Comparison of ENCODE assay signal across 1 cellular context in the genomic region with DNA sequence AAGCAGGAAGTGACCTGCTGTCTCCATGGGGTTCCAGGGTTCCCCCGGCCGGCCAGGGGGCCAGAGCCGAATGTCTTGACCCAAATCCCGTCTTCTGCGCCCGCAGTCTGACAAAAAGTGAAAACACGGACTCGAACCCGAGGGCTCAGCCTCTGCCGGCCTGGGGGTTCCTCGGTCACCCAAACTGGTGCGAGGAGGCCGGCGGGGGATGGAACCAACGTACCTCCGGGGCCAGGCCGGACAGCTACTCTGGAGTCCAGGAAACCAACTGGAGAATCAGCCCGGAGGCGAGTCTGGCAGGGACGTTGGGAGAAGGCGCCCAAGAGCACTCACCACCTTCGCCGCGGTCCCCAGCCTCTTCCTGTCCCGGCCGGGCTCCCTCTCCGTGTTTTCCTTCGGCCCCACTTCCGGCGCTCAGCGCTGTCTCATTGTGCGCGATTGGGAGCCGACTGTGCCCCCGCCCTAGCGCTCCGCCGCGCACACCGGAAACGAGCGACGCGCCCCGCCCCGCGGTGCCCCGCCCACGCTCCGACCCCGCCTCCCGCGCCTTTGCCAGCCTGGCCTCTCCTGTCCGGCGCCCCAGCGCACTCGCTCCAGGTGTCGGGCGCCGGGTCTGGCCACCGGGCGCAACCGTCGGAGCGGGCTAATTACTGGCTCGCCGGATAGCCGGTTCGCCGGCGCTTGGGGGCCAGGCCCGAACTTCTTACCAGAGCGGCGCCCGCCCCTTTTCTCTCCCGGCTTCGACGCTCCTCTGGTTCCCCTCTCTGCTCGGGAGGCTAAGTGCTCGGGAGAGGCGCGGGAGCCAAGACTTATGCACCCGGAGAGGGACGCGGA.
A peak's percentile ranks its signal among the peaks of the same experiment; 100 is the strongest.
TF ChIP-seq lines count a peak whose summit lies in the region.

A gene with protein sequence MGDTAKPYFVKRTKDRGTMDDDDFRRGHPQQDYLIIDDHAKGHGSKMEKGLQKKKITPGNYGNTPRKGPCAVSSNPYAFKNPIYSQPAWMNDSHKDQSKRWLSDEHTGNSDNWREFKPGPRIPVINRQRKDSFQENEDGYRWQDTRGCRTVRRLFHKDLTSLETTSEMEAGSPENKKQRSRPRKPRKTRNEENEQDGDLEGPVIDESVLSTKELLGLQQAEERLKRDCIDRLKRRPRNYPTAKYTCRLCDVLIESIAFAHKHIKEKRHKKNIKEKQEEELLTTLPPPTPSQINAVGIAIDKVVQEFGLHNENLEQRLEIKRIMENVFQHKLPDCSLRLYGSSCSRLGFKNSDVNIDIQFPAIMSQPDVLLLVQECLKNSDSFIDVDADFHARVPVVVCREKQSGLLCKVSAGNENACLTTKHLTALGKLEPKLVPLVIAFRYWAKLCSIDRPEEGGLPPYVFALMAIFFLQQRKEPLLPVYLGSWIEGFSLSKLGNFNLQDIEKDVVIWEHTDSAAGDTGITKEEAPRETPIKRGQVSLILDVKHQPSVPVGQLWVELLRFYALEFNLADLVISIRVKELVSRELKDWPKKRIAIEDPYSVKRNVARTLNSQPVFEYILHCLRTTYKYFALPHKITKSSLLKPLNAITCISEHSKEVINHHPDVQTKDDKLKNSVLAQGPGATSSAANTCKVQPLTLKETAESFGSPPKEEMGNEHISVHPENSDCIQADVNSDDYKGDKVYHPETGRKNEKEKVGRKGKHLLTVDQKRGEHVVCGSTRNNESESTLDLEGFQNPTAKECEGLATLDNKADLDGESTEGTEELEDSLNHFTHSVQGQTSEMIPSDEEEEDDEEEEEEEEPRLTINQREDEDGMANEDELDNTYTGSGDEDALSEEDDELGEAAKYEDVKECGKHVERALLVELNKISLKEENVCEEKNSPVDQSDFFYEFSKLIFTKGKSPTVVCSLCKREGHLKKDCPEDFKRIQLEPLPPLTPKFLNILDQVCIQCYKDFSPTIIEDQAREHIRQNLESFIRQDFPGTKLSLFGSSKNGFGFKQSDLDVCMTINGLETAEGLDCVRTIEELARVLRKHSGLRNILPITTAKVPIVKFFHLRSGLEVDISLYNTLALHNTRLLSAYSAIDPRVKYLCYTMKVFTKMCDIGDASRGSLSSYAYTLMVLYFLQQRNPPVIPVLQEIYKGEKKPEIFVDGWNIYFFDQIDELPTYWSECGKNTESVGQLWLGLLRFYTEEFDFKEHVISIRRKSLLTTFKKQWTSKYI (N-terminal part only) (minus strand): TSS at position 363 of the 834 bp plus-strand sequence. CDS start 1,211 bp downstream, outside the sequence.

TF ChIP-seq in K562, 482 proteins besides CTCF, POLR2A, EP300 and RAD21 (continued from another document and continues in another):
- TF ChIP-seq, protein P1, sequence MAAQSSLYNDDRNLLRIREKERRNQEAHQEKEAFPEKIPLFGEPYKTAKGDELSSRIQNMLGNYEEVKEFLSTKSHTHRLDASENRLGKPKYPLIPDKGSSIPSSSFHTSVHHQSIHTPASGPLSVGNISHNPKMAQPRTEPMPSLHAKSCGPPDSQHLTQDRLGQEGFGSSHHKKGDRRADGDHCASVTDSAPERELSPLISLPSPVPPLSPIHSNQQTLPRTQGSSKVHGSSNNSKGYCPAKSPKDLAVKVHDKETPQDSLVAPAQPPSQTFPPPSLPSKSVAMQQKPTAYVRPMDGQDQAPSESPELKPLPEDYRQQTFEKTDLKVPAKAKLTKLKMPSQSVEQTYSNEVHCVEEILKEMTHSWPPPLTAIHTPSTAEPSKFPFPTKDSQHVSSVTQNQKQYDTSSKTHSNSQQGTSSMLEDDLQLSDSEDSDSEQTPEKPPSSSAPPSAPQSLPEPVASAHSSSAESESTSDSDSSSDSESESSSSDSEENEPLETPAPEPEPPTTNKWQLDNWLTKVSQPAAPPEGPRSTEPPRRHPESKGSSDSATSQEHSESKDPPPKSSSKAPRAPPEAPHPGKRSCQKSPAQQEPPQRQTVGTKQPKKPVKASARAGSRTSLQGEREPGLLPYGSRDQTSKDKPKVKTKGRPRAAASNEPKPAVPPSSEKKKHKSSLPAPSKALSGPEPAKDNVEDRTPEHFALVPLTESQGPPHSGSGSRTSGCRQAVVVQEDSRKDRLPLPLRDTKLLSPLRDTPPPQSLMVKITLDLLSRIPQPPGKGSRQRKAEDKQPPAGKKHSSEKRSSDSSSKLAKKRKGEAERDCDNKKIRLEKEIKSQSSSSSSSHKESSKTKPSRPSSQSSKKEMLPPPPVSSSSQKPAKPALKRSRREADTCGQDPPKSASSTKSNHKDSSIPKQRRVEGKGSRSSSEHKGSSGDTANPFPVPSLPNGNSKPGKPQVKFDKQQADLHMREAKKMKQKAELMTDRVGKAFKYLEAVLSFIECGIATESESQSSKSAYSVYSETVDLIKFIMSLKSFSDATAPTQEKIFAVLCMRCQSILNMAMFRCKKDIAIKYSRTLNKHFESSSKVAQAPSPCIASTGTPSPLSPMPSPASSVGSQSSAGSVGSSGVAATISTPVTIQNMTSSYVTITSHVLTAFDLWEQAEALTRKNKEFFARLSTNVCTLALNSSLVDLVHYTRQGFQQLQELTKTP (IDR thresholded peaks at IDR 0.05; ENCODE audit: low read depth in 1 of 2, partially characterized antibody in 2 of 2): peak in 1 of 2 experiments; percentile 28
- TF ChIP-seq ESRRA (IDR thresholded peaks at IDR 0.05; ENCODE audit: borderline replicate concordance, low read depth): no peak; the same call in 1 of the 2 replicates
- no peak for TF ChIP-seq NFRKB (IDR thresholded peaks at IDR 0.05; ENCODE audit: low read depth)
- no peak for TF ChIP-seq NFIX (CRISPR knock-in tag; IDR thresholded peaks at IDR 0.05; ENCODE audit: low read depth)
- peak; percentile 77 for TF ChIP-seq L3MBTL2 (IDR thresholded peaks at IDR 0.05)
- TF ChIP-seq SIN3B (IDR thresholded peaks at IDR 0.05; ENCODE audit: low read depth): peak; percentile 68
- TF ChIP-seq FIP1L1 (IDR thresholded peaks at IDR 0.05; ENCODE audit: low read depth, low read length, poor library complexity, severe bottlenecking): no peak
- TF ChIP-seq KLF6 (CRISPR knock-in tag; IDR thresholded peaks at IDR 0.05; ENCODE audit: borderline replicate concordance): no peak
- peak; percentile 78; the same call in 1 of the 2 replicates for TF ChIP-seq KAT7 (CRISPR knock-in tag; IDR thresholded peaks at IDR 0.05; ENCODE audit: borderline replicate concordance)
- TF ChIP-seq DIDO1 (tag; IDR thresholded peaks at IDR 0.05; ENCODE audit: low read depth): no peak
- no peak for TF ChIP-seq ZNF165 (CRISPR knock-in tag; IDR thresholded peaks at IDR 0.05; ENCODE audit: borderline replicate concordance)
- TF ChIP-seq, protein P2, sequence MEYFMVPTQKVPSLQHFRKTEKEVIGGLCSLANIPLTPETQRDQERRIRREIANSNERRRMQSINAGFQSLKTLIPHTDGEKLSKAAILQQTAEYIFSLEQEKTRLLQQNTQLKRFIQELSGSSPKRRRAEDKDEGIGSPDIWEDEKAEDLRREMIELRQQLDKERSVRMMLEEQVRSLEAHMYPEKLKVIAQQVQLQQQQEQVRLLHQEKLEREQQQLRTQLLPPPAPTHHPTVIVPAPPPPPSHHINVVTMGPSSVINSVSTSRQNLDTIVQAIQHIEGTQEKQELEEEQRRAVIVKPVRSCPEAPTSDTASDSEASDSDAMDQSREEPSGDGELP (CRISPR knock-in tag; IDR thresholded peaks at IDR 0.05; ENCODE audit: borderline replicate concordance): peak; percentile 70
- TF ChIP-seq, protein P3, sequence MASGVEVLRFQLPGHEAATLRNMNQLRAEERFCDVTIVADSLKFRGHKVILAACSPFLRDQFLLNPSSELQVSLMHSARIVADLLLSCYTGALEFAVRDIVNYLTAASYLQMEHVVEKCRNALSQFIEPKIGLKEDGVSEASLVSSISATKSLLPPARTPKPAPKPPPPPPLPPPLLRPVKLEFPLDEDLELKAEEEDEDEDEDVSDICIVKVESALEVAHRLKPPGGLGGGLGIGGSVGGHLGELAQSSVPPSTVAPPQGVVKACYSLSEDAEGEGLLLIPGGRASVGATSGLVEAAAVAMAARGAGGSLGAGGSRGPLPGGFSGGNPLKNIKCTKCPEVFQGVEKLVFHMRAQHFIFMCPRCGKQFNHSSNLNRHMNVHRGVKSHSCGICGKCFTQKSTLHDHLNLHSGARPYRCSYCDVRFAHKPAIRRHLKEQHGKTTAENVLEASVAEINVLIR (CRISPR knock-in tag; IDR thresholded peaks at IDR 0.05): peak; percentile 58; the same call in 1 of the 2 replicates
- TF ChIP-seq NR2F6 (CRISPR knock-in tag; IDR thresholded peaks at IDR 0.05): no peak
- no peak for TF ChIP-seq MTA2 (IDR thresholded peaks at IDR 0.05; ENCODE audit: low read depth)
- TF ChIP-seq PHB2 (IDR thresholded peaks at IDR 0.05; ENCODE audit: low read depth): no peak
- TF ChIP-seq JUNB (CRISPR knock-in tag; conservative IDR thresholded peaks at IDR 0.05): no peak
- TF ChIP-seq, protein P4, sequence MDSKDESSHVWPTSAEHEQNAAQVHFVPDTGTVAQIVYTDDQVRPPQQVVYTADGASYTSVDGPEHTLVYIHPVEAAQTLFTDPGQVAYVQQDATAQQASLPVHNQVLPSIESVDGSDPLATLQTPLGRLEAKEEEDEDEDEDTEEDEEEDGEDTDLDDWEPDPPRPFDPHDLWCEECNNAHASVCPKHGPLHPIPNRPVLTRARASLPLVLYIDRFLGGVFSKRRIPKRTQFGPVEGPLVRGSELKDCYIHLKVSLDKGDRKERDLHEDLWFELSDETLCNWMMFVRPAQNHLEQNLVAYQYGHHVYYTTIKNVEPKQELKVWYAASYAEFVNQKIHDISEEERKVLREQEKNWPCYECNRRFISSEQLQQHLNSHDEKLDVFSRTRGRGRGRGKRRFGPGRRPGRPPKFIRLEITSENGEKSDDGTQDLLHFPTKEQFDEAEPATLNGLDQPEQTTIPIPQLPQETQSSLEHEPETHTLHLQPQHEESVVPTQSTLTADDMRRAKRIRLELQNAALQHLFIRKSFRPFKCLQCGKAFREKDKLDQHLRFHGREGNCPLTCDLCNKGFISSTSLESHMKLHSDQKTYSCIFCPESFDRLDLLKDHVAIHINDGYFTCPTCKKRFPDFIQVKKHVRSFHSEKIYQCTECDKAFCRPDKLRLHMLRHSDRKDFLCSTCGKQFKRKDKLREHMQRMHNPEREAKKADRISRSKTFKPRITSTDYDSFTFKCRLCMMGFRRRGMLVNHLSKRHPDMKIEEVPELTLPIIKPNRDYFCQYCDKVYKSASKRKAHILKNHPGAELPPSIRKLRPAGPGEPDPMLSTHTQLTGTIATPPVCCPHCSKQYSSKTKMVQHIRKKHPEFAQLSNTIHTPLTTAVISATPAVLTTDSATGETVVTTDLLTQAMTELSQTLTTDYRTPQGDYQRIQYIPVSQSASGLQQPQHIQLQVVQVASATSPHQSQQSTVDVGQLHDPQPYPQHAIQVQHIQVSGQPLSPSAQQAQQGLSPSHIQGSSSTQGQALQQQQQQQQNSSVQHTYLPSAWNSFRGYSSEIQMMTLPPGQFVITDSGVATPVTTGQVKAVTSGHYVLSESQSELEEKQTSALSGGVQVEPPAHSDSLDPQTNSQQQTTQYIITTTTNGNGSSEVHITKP (IDR thresholded peaks at IDR 0.05; ENCODE audit: partially characterized antibody): no peak
- TF ChIP-seq, protein P5, sequence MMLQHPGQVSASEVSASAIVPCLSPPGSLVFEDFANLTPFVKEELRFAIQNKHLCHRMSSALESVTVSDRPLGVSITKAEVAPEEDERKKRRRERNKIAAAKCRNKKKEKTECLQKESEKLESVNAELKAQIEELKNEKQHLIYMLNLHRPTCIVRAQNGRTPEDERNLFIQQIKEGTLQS (IDR thresholded peaks at IDR 0.05): no peak
- TF ChIP-seq, protein P5 (CRISPR knock-in tag; conservative IDR thresholded peaks at IDR 0.05): 0 out of 2 replicates have a peak, but pooled peaks have one; percentile 24
- no peak for TF ChIP-seq ZNF75A (CRISPR knock-in tag; IDR thresholded peaks at IDR 0.05)
- peak; percentile 74 for TF ChIP-seq NRF1 (conservative IDR thresholded peaks at IDR 0.05 in 1 of 2, IDR thresholded peaks at IDR 0.05 in 1 of 2)
- TF ChIP-seq NBN (IDR thresholded peaks at IDR 0.05; ENCODE audit: low read depth): 0 out of 2 replicates have a peak, but pooled peaks have one; percentile 22
- TF ChIP-seq, protein P6, sequence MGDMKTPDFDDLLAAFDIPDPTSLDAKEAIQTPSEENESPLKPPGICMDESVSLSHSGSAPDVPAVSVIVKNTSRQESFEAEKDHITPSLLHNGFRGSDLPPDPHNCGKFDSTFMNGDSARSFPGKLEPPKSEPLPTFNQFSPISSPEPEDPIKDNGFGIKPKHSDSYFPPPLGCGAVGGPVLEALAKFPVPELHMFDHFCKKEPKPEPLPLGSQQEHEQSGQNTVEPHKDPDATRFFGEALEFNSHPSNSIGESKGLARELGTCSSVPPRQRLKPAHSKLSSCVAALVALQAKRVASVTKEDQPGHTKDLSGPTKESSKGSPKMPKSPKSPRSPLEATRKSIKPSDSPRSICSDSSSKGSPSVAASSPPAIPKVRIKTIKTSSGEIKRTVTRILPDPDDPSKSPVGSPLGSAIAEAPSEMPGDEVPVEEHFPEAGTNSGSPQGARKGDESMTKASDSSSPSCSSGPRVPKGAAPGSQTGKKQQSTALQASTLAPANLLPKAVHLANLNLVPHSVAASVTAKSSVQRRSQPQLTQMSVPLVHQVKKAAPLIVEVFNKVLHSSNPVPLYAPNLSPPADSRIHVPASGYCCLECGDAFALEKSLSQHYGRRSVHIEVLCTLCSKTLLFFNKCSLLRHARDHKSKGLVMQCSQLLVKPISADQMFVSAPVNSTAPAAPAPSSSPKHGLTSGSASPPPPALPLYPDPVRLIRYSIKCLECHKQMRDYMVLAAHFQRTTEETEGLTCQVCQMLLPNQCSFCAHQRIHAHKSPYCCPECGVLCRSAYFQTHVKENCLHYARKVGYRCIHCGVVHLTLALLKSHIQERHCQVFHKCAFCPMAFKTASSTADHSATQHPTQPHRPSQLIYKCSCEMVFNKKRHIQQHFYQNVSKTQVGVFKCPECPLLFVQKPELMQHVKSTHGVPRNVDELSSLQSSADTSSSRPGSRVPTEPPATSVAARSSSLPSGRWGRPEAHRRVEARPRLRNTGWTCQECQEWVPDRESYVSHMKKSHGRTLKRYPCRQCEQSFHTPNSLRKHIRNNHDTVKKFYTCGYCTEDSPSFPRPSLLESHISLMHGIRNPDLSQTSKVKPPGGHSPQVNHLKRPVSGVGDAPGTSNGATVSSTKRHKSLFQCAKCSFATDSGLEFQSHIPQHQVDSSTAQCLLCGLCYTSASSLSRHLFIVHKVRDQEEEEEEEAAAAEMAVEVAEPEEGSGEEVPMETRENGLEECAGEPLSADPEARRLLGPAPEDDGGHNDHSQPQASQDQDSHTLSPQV (IDR thresholded peaks at IDR 0.05): peak; percentile 57; the same call in 1 of the 2 replicates
- no peak for TF ChIP-seq ZNF224 (CRISPR knock-in tag; IDR thresholded peaks at IDR 0.05)
- TF ChIP-seq ZNF699 (CRISPR knock-in tag; IDR thresholded peaks at IDR 0.05; ENCODE audit: insufficient replicate concordance): no peak
- TF ChIP-seq HDAC8 (tag; IDR thresholded peaks at IDR 0.05): no peak
